In genomic region chr6:89411269-89412070, GRCh38 we compare ENCODE assay signal across 7 cellular contexts. TPM values are rescaled to one million over a fixed set of nuclear protein-coding genes. Genes with fewer than 3 reads are reported as not detected.
DNase-seq lines count a peak whose midpoint lies in the region; ATAC-seq and FAIRE-seq lines count a peak whose summit lies in the region.

No MANE protein-coding gene starts in this region.

- H3K27me3 Mint-ChIP-seq in activated T-cell treated with anti-CD3 and anti-CD28 coated beads, Interleukin-2, amount 50 U/mL, for 4 hours (ENCODE audit: low read depth) = peaks cover 17% of the 10 kb centered on the region

- no peak for FAIRE-seq in frontal cortex (lab: Jason Lieb, UNC)

- ATAC-seq in GM18499 (IDR thresholded peaks at IDR 0.05; ENCODE audit: insufficient read depth, unreplicated experiment) (peak; percentile 26), HG02571 (IDR thresholded peaks at IDR 0.05; ENCODE audit: unreplicated experiment) (peak; percentile 43)
- ATAC-seq in activated T-cell treated with anti-CD3 and anti-CD28 coated beads, Interleukin-2, amount 50 U/mL, for 4 hours = peak; percentile 61

- no peaks in the 10 kb centered on the region for H3K36me3 Mint-ChIP-seq in activated T-cell treated with anti-CD3 and anti-CD28 coated beads, Interleukin-2, amount 50 U/mL, for 4 hours (ENCODE audit: insufficient read depth)

- H3K9me3 Mint-ChIP-seq in activated T-cell treated with anti-CD3 and anti-CD28 coated beads, Interleukin-2, amount 50 U/mL, for 4 hours = no peaks in the 10 kb centered on the region

- peaks cover 21% of the 10 kb centered on the region for H3K4me1 Mint-ChIP-seq in activated T-cell treated with anti-CD3 and anti-CD28 coated beads, Interleukin-2, amount 50 U/mL, for 4 hours (ENCODE audit: low read depth)

- DNase-seq in NCI-H146 (lab: John Stamatoyannopoulos, UW) (peak; percentile 71), frontal cortex (ENCODE audit: low spot score in 2 of 2) (peak; percentile 41 to 59), occipital lobe (lab: John Stamatoyannopoulos, UW) (peak; percentile 39)
- DNase-seq in activated T-cell treated with anti-CD3 and anti-CD28 coated beads, Interleukin-2, amount 50 U/mL, for 4 hours = peak; percentile 11
- DNase-seq in NK-92 treated with Interleukin-12 subunit alpha and Interleukin-12 subunit beta, amount 100 ng/mL, for 24 hours (lab: John Stamatoyannopoulos, UW) = no peak

- H3K4me3 Mint-ChIP-seq in activated T-cell treated with anti-CD3 and anti-CD28 coated beads, Interleukin-2, amount 50 U/mL, for 4 hours = peak overlapping the region; percentile 79

RNA-seq across cellular contexts. Expression of gene RRAGD, which starts 0.6 kb away (rescaled TPM):
- total RNA-seq in activated T-cell treated with anti-CD3 and anti-CD28 coated beads, Interleukin-2, amount 50 U/mL, for 4 hours = 10 to 100 TPM in 2 of 3 donors, 1 to 10 TPM in 1; 7.3 to 11.9 (median 10.2) TPM
- total RNA-seq in frontal cortex (103 TPM), occipital lobe (99.2 TPM)

RNA-seq across cellular contexts. Expression of gene ANKRD6, which starts 21.5 kb away (rescaled TPM):
- 1 to 10 TPM; 2.3 to 2.7 (median 2.7) TPM for total RNA-seq in activated T-cell treated with anti-CD3 and anti-CD28 coated beads, Interleukin-2, amount 50 U/mL, for 4 hours
- total RNA-seq in frontal cortex (28.9 TPM), occipital lobe (33.8 TPM)

RNA-seq across cellular contexts. Expression of gene UBE2J1, which starts 58.9 kb away (rescaled TPM):
- total RNA-seq in activated T-cell treated with anti-CD3 and anti-CD28 coated beads, Interleukin-2, amount 50 U/mL, for 4 hours = 10 to 100 TPM; 15.0 to 19.4 (median 16.1) TPM
- total RNA-seq in frontal cortex (64.0 TPM), occipital lobe (62.5 TPM)
